In the genomic region with DNA sequence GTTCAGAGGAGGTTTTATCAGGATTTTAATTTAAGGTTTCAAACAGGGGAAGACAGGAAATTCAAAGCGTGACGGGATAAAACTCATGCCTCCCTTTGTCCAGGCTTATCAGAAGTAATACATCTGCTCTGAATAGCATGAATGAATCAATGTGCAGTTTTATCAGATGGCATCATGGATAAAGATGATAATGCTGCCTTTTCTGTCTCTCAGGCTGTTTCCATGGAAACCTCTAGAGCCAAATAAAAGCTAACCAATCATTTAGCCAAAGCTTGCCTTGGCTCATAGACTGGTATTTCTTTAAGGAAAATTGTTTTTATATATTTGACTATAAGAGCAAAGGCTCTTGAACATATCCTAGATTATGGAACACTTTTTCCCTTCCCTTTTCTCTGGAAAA, we compare ENCODE assay signal across 1 cellular context.
TF ChIP-seq lines count a peak whose summit lies in the region.

No MANE protein-coding gene starts in this region.

TF ChIP-seq in K562, 482 proteins besides CTCF, POLR2A, EP300 and RAD21:
- TF ChIP-seq HDAC3 (IDR thresholded peaks at IDR 0.05; ENCODE audit: borderline replicate concordance, partially characterized antibody) (no peak), MED1 (CRISPR knock-in tag; IDR thresholded peaks at IDR 0.05; ENCODE audit: borderline replicate concordance) (no peak), RFX1 (IDR thresholded peaks at IDR 0.05) (peak; percentile 67)
